ENCODE assay signal across 17 cellular contexts in genomic region chr1:209154916-209155315, GRCh38.
A peak's percentile ranks its signal among the peaks of the same experiment; 100 is the strongest.
DNase-seq lines count a peak whose midpoint lies in the region; ATAC-seq, FAIRE-seq and TF ChIP-seq lines count a peak whose summit lies in the region.
"Had no signal": no experiment of that assay in that cellular context is flagged by ENCODE, and none has a peak within 500 bp of the region (broad histone marks: within the 10 kb centered on the region; RNA-seq: fewer than 3 reads in every experiment).

No MANE protein-coding gene starts in this region.

- no peaks in the 10 kb centered on the region for H3K9me3 Mint-ChIP-seq in astrocyte (ENCODE audit: unreplicated experiment)
- H3K9me3 Mint-ChIP-seq: HFFc6 had no signal

- no peaks in the 10 kb centered on the region for H3K36me3 ChIP-seq in astrocyte (ENCODE audit: insufficient read depth, low read length)

- H3K4me1 ChIP-seq in astrocyte (ENCODE audit: insufficient read depth, low read length): no peaks in the 10 kb centered on the region

- no peak overlapping the region for H3K27ac ChIP-seq in astrocyte (ENCODE audit: low read depth, low read length)
- H3K27ac ChIP-seq: HL-60 had no signal

- intact Hi-C loops in sciatic nerve (cut with DNase I): no loop called here

- H3K4me1 Mint-ChIP-seq in astrocyte (ENCODE audit: low read depth, unreplicated experiment): peaks cover 27% of the 10 kb centered on the region
- H3K4me1 Mint-ChIP-seq: B cell; CD4-positive, CD25-positive, alpha-beta regulatory T cell had no signal

- DNase-seq in NCI-H526 (lab: John Stamatoyannopoulos, UW) (peak; percentile 6 to 16), NCI-H526 treated with DMSO at 0.1 percent for 48 hours (lab: John Stamatoyannopoulos, UW) (no peak), astrocyte (ENCODE audit: low read depth) (no peak), myocyte (ENCODE audit: low read depth) (peak; percentile 75), GOT3 (lab: John Stamatoyannopoulos, UW) (no peak), sciatic nerve (ENCODE audit: low spot score) (no peak)
- DNase-seq: CD4-positive, CD25-positive, alpha-beta regulatory T cell; DMS53; HFFc6; NCI-H1105; NCI-H510A had no signal

- peak overlapping the region; percentile 83 for H3K27ac Mint-ChIP-seq in astrocyte (ENCODE audit: unreplicated experiment)
- H3K27ac Mint-ChIP-seq: B cell; CD4-positive, CD25-positive, alpha-beta regulatory T cell; HFFc6 had no signal

- no peaks in the 10 kb centered on the region for H3K27me3 Mint-ChIP-seq in astrocyte (ENCODE audit: low read depth, unreplicated experiment)
- H3K27me3 Mint-ChIP-seq: B cell; CD4-positive, CD25-positive, alpha-beta regulatory T cell had no signal

- no peak overlapping the region for H3K4me2 ChIP-seq in astrocyte (ENCODE audit: low read length)

- no peaks in the 10 kb centered on the region for H4K20me1 ChIP-seq in astrocyte (ENCODE audit: insufficient read depth, low read length)

- H3K9me3 ChIP-seq in astrocyte (ENCODE audit: insufficient read depth, low read depth, low read length): no peaks in the 10 kb centered on the region

- no peak for ATAC-seq in GM21367 (IDR thresholded peaks at IDR 0.05; ENCODE audit: unreplicated experiment)
- no peak for ATAC-seq in HG03097 (IDR thresholded peaks at IDR 0.05; ENCODE audit: low FRiP score, unreplicated experiment)
- no peak for ATAC-seq in sciatic nerve
- ATAC-seq: GM12878 had no signal

- H3K36me3 Mint-ChIP-seq in astrocyte (ENCODE audit: low read depth, unreplicated experiment): no peaks in the 10 kb centered on the region
- H3K36me3 Mint-ChIP-seq: CD4-positive, CD25-positive, alpha-beta regulatory T cell had no signal

- no peak overlapping the region for H2AFZ ChIP-seq in astrocyte (ENCODE audit: low read depth, low read length)

- TF ChIP-seq CTCF in astrocyte (IDR thresholded peaks at IDR 0.05; ENCODE audit: insufficient read depth, low read depth, low read length): no peak

- H3K79me2 ChIP-seq in astrocyte (ENCODE audit: insufficient read depth, low read length): no peaks in the 10 kb centered on the region

- H3K27me3 ChIP-seq in astrocyte (ENCODE audit: insufficient read depth, low read length): no peaks in the 10 kb centered on the region

- H3K4me3 ChIP-seq in astrocyte (ENCODE audit: insufficient read depth, low read depth, low read length): no peak overlapping the region
- H3K4me3 ChIP-seq: GM12878 had no signal

- FAIRE-seq in astrocyte (lab: Jason Lieb, UNC): no peak
- FAIRE-seq: H54 had no signal

- no peak overlapping the region for H3K4me3 Mint-ChIP-seq in astrocyte (ENCODE audit: unreplicated experiment)
- H3K4me3 Mint-ChIP-seq: B cell; CD4-positive, CD25-positive, alpha-beta regulatory T cell had no signal

- H3K9ac ChIP-seq in astrocyte (ENCODE audit: low read length): no peak overlapping the region

Comparison
In these comparisons a context has a peak if more than half of its experiments do, and no peak if none do; other contexts are left out.
1. DNase-seq: peak in NCI-H526 (2 of 2) and myocyte (single experiment); none in NCI-H526 treated with DMSO at 0.1 percent for 48 hours (single experiment), astrocyte (single experiment), GOT3 (single experiment) and sciatic nerve (single experiment).